In genomic region chr22:21734540-21735197, GRCh38 we compare ENCODE assay signal across 8 cellular contexts. TPM values are rescaled to one million over a fixed set of nuclear protein-coding genes. Genes with fewer than 3 reads are reported as not detected.
A peak's percentile ranks its signal among the peaks of the same experiment; 100 is the strongest.
DNase-seq lines count a peak whose midpoint lies in the region; ATAC-seq and TF ChIP-seq lines count a peak whose summit lies in the region.

No MANE protein-coding gene starts in this region.

- H2AK5ac ChIP-seq in mesendoderm (ENCODE audit: low read length) = no peak overlapping the region

- peaks cover 12% of the 10 kb centered on the region for H3K4me1 ChIP-seq in CD8-positive, alpha-beta T cell (ENCODE audit: insufficient read depth, low read length)
- H3K4me1 ChIP-seq in mesendoderm (ENCODE audit: control insufficient read depth, low read depth, low read length) = peaks cover 2% of the 10 kb centered on the region

- no peak overlapping the region for H2BK120ac ChIP-seq in mesendoderm (ENCODE audit: low read depth, low read length)

- WGBS in mesendoderm (ENCODE audit: extremely low coverage, insufficient coverage, low lambda C conversion rate) = no CpG with 5 or more reads among the region's 8 CpGs

- no peaks in the 10 kb centered on the region for H3K27me3 ChIP-seq in CD8-positive, alpha-beta T cell (ENCODE audit: insufficient read depth, low read length)
- H3K27me3 ChIP-seq in brain microvascular endothelial cell (replicated peaks) (peaks cover 9% of the 10 kb centered on the region), mesendoderm (ENCODE audit: insufficient read depth, low read length, poor library complexity) (no peaks in the 10 kb centered on the region)

- H3K56ac ChIP-seq in mesendoderm (ENCODE audit: low read length) = peak overlapping the region; percentile 80

- H3K79me1 ChIP-seq in mesendoderm (ENCODE audit: low read length) = no peaks in the 10 kb centered on the region

- intact Hi-C loops in CD8-positive, alpha-beta T cell (cut with DNase I, micrococcal nuclease) = loop anchor here (1.0 to 5.0 kb wide), 4 partner anchors 32 to 218 kb away; partner anchors contain the start of genes MAPK1 (in 2 of the 2), PPIL2 (in 2 of the 2) and PPM1F (in 1 of the 2)

- no peaks in the 10 kb centered on the region for H3K9me3 Mint-ChIP-seq in CD8-positive, alpha-beta T cell

- CTCF ChIA-PET in CD8-positive, alpha-beta T cell (lab: Charles Lee) = interaction anchor here (0.5 to 0.6 kb wide), 2 partner anchors 14 to 1443 kb away, joined by 3 read pairs; no protein-coding TSS in a partner anchor

- in situ Hi-C loops in brain microvascular endothelial cell (cut with HindIII; ENCODE audit: low pct_ligation_motif_present, low sequenced_read_pairs) = no loop called here

- peaks cover 23% of the 10 kb centered on the region for H3K4me1 Mint-ChIP-seq in CD8-positive, alpha-beta T cell (ENCODE audit: low read depth)

- H3K4ac ChIP-seq in mesendoderm (ENCODE audit: low read depth, low read length) = no peak overlapping the region

- H3K79me2 ChIP-seq in mesendoderm (ENCODE audit: control insufficient read depth, insufficient read depth, low read length) = no peaks in the 10 kb centered on the region

- H3K36me3 Mint-ChIP-seq in CD8-positive, alpha-beta T cell = no peaks in the 10 kb centered on the region

- H3K4me3 ChIP-seq in CD8-positive, alpha-beta T cell (ENCODE audit: low read depth, low read length) = peak overlapping the region; percentile 59
- H3K4me3 ChIP-seq in LNCaP clone FGC (ENCODE audit: low read depth, low read length) (peak overlapping the region; percentile 73), brain microvascular endothelial cell (ENCODE audit: low read depth, low read length) (peak overlapping the region; percentile 47), mesendoderm (ENCODE audit: low read length) (peak overlapping the region; percentile 15)

- H3K27ac ChIP-seq in CD8-positive, alpha-beta T cell (ENCODE audit: low read depth, low read length) = peak overlapping the region; percentile 41
- H3K27ac ChIP-seq in brain microvascular endothelial cell (no peak overlapping the region), mesendoderm (ENCODE audit: low read depth, low read length) (no peak overlapping the region)

- H3K36me3 ChIP-seq in CD8-positive, alpha-beta T cell (ENCODE audit: insufficient read depth, low read length) = no peaks in the 10 kb centered on the region
- no peaks in the 10 kb centered on the region for H3K36me3 ChIP-seq in brain microvascular endothelial cell (replicated peaks)
- H3K36me3 ChIP-seq in mesendoderm (ENCODE audit: control insufficient read depth, insufficient read depth, low read length) = no peaks in the 10 kb centered on the region

- H2BK5ac ChIP-seq in mesendoderm (ENCODE audit: low read length) = no peak overlapping the region

- H3K9me3 ChIP-seq in CD8-positive, alpha-beta T cell (ENCODE audit: low read length) = no peaks in the 10 kb centered on the region

- ATAC-seq in CD8-positive, alpha-beta T cell = no peak

- peak overlapping the region; percentile 78 for H3K4me2 ChIP-seq in mesendoderm (ENCODE audit: low read length)

- H2BK15ac ChIP-seq in mesendoderm (replicated peaks; ENCODE audit: low read depth) = no peak overlapping the region

- no peak overlapping the region for H3K18ac ChIP-seq in mesendoderm (ENCODE audit: low read length)

- DNase-seq in CD8-positive, alpha-beta T cell = no peak
- DNase-seq in LNCaP clone FGC (ENCODE audit: low read depth) = no peak
- no peak for DNase-seq in brain microvascular endothelial cell
- peak; percentile 30 for DNase-seq in mesendoderm
- DNase-seq in DMS153 (lab: John Stamatoyannopoulos, UW) = no peak
- DNase-seq in activated effector memory CD4-positive, alpha-beta T cell treated with anti-CD3 and anti-CD28 coated beads, Interleukin-2, amount 50 U/mL, for 16 hours = no peak
- DNase-seq in mucosa of gallbladder (ENCODE audit: low spot score) = no peak
- no peak for DNase-seq in islet precursor cell

- H3K27ac Mint-ChIP-seq in CD8-positive, alpha-beta T cell = peak overlapping the region; percentile 88

- H3K4me3 Mint-ChIP-seq in CD8-positive, alpha-beta T cell = peak overlapping the region; percentile 91

- H3K23ac ChIP-seq in mesendoderm (ENCODE audit: low read length) = no peak overlapping the region

- no peak for TF ChIP-seq CTCF in CD8-positive, alpha-beta T cell (IDR thresholded peaks at IDR 0.05)
- TF ChIP-seq CTCF in LNCaP clone FGC (IDR thresholded peaks at IDR 0.05; ENCODE audit: control insufficient read depth, extremely low read depth, insufficient read depth) = no peak
- no peak for TF ChIP-seq CTCF in brain microvascular endothelial cell (IDR thresholded peaks at IDR 0.05; ENCODE audit: low read depth, low read length, missing control alignments)

- no peak overlapping the region for H4K8ac ChIP-seq in mesendoderm (ENCODE audit: low read depth, low read length)

- no peak overlapping the region for H4K5ac ChIP-seq in mesendoderm (ENCODE audit: low read length)

- POLR2A ChIA-PET in CD8-positive, alpha-beta T cell (lab: Charles Lee) = interaction anchor here (1.1 to 1.4 kb wide), 3 partner anchors 15 to 38 kb away, joined by 3 to 5 read pairs (median 3); no protein-coding TSS in a partner anchor

- H3K27me3 Mint-ChIP-seq in CD8-positive, alpha-beta T cell (ENCODE audit: low read depth) = no peaks in the 10 kb centered on the region

- H3K9ac ChIP-seq in mesendoderm (ENCODE audit: low read length) = peak overlapping the region; percentile 63

RNA-seq across cellular contexts. Expression of gene YPEL1, which starts 0.9 kb away (rescaled TPM):
- 1 to 10 TPM; 3.2 to 3.3 TPM for total RNA-seq in CD8-positive, alpha-beta T cell
- polyA plus RNA-seq in mesendoderm (2013, experiment 1 of 2) = 1.6 TPM
- 1.4 TPM for polyA plus RNA-seq in mesendoderm (2013, experiment 2 of 2)
- total RNA-seq in mucosa of gallbladder = 10.0 TPM

Comparison
In these comparisons a context has a peak if more than half of its experiments do, and no peak if none do; other contexts are left out.
1. H3K4me3 ChIP-seq: peak in every context shown above with its lines; median percentile 73 in LNCaP clone FGC; 59 in CD8-positive, alpha-beta T cell; 47 in brain microvascular endothelial cell; 15 in mesendoderm.